ENCODE assay signal across 2 cellular contexts in the genomic region with DNA sequence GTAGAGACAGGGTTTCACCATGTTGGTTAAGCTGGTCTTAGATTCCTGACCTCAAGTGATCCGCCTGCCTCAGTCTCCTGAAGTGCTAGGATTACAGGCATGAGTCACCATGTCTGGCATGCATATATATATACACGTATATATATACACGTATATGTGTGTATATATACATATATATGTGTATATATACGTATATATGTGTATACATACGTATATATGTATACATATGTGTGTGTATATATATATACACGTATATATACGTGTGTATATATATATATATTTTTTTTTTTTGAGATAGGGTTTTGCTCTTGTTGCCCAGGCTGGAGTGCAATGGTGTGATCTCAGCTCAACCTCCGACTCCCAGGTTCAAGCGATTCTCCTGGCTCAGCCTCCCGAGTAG.
A peak's percentile ranks its signal among the peaks of the same experiment; 100 is the strongest.
TF ChIP-seq lines count a peak whose summit lies in the region.

No MANE protein-coding gene starts in this region.

TF ChIP-seq in IMR-90, 13 proteins besides CTCF, POLR2A, EP300 and RAD21:
- no peak for TF ChIP-seq MAFK (IDR thresholded peaks at IDR 0.05; ENCODE audit: low read depth, low read length)
- no peak for TF ChIP-seq BHLHE40 (IDR thresholded peaks at IDR 0.05; ENCODE audit: low read depth, low read length)
- no peak for TF ChIP-seq SMC3 (IDR thresholded peaks at IDR 0.05; ENCODE audit: low read depth, low read length)
- no peak for TF ChIP-seq RFX5 (IDR thresholded peaks at IDR 0.05; ENCODE audit: low read depth, low read length)
- TF ChIP-seq NFE2L2 (IDR thresholded peaks at IDR 0.05; ENCODE audit: low read depth, low read length), result no peak
- no peak for TF ChIP-seq RCOR1 (IDR thresholded peaks at IDR 0.05; ENCODE audit: insufficient replicate concordance, low read length)
- TF ChIP-seq FOS (IDR thresholded peaks at IDR 0.05; ENCODE audit: low read depth, low read length), result no peak
- TF ChIP-seq, protein P1, sequence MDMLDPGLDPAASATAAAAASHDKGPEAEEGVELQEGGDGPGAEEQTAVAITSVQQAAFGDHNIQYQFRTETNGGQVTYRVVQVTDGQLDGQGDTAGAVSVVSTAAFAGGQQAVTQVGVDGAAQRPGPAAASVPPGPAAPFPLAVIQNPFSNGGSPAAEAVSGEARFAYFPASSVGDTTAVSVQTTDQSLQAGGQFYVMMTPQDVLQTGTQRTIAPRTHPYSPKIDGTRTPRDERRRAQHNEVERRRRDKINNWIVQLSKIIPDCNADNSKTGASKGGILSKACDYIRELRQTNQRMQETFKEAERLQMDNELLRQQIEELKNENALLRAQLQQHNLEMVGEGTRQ (IDR thresholded peaks at IDR 0.05; ENCODE audit: low read depth, low read length), result no peak
- TF ChIP-seq CHD1 (IDR thresholded peaks at IDR 0.05; ENCODE audit: low read depth, low read length), result no peak
- no peak for TF ChIP-seq MXI1 (IDR thresholded peaks at IDR 0.05; ENCODE audit: borderline replicate concordance, low read depth, low read length)
- TF ChIP-seq MAZ (IDR thresholded peaks at IDR 0.05; ENCODE audit: borderline replicate concordance, low read depth, low read length), result no peak
- TF ChIP-seq, protein P2, sequence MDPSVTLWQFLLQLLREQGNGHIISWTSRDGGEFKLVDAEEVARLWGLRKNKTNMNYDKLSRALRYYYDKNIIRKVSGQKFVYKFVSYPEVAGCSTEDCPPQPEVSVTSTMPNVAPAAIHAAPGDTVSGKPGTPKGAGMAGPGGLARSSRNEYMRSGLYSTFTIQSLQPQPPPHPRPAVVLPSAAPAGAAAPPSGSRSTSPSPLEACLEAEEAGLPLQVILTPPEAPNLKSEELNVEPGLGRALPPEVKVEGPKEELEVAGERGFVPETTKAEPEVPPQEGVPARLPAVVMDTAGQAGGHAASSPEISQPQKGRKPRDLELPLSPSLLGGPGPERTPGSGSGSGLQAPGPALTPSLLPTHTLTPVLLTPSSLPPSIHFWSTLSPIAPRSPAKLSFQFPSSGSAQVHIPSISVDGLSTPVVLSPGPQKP (IDR thresholded peaks at IDR 0.05; ENCODE audit: borderline replicate concordance, low read depth, low read length), result no peak
- no peak for TF ChIP-seq CEBPB (IDR thresholded peaks at IDR 0.05; ENCODE audit: low read depth, low read length)

TF ChIP-seq in K562, 482 proteins besides CTCF, POLR2A, EP300 and RAD21:
- TF ChIP-seq NFIX (CRISPR knock-in tag; IDR thresholded peaks at IDR 0.05; ENCODE audit: low read depth) (peak; percentile 67), ZNF175 (CRISPR knock-in tag; IDR thresholded peaks at IDR 0.05; ENCODE audit: low read depth) (no peak), ZNF449 (CRISPR knock-in tag; IDR thresholded peaks at IDR 0.05) (peak; percentile 84), MTF1 (CRISPR knock-in tag; IDR thresholded peaks at IDR 0.05; ENCODE audit: borderline replicate concordance) (peak; percentile 85; the same call in 1 of the 2 replicates), PPARD (CRISPR knock-in tag; IDR thresholded peaks at IDR 0.05) (0 out of 2 replicates have a peak, but pooled peaks have one; percentile 36), ZNF140 (CRISPR knock-in tag; IDR thresholded peaks at IDR 0.05) (peak; percentile 83), SNAPC5 (CRISPR knock-in tag; IDR thresholded peaks at IDR 0.05) (no peak), ZNF79 (CRISPR knock-in tag; IDR thresholded peaks at IDR 0.05; ENCODE audit: low read depth) (0 out of 2 replicates have a peak, but pooled peaks have one; percentile 30), ZNF408 (CRISPR knock-in tag; IDR thresholded peaks at IDR 0.05; ENCODE audit: low read depth) (peak; percentile 77; the same call in 1 of the 2 replicates), ZNF707 (CRISPR knock-in tag; conservative IDR thresholded peaks at IDR 0.05) (peak; percentile 70; the same call in 1 of the 2 replicates), GABPB2 (CRISPR knock-in tag; conservative IDR thresholded peaks at IDR 0.05) (0 out of 2 replicates have a peak, but pooled peaks have one; percentile 25), KLF1 (tag; IDR thresholded peaks at IDR 0.05) (no peak)
- TF ChIP-seq, protein P3, sequence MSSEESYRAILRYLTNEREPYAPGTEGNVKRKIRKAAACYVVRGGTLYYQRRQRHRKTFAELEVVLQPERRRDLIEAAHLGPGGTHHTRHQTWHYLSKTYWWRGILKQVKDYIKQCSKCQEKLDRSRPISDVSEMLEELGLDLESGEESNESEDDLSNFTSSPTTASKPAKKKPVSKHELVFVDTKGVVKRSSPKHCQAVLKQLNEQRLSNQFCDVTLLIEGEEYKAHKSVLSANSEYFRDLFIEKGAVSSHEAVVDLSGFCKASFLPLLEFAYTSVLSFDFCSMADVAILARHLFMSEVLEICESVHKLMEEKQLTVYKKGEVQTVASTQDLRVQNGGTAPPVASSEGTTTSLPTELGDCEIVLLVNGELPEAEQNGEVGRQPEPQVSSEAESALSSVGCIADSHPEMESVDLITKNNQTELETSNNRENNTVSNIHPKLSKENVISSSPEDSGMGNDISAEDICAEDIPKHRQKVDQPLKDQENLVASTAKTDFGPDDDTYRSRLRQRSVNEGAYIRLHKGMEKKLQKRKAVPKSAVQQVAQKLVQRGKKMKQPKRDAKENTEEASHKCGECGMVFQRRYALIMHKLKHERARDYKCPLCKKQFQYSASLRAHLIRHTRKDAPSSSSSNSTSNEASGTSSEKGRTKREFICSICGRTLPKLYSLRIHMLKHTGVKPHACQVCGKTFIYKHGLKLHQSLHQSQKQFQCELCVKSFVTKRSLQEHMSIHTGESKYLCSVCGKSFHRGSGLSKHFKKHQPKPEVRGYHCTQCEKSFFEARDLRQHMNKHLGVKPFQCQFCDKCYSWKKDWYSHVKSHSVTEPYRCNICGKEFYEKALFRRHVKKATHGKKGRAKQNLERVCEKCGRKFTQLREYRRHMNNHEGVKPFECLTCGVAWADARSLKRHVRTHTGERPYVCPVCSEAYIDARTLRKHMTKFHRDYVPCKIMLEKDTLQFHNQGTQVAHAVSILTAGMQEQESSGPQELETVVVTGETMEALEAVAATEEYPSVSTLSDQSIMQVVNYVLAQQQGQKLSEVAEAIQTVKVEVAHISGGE (CRISPR knock-in tag; IDR thresholded peaks at IDR 0.05), result peak in 1 of 3 experiments; percentile 55; a peak in 1 of 6 replicates
- TF ChIP-seq, protein P4, sequence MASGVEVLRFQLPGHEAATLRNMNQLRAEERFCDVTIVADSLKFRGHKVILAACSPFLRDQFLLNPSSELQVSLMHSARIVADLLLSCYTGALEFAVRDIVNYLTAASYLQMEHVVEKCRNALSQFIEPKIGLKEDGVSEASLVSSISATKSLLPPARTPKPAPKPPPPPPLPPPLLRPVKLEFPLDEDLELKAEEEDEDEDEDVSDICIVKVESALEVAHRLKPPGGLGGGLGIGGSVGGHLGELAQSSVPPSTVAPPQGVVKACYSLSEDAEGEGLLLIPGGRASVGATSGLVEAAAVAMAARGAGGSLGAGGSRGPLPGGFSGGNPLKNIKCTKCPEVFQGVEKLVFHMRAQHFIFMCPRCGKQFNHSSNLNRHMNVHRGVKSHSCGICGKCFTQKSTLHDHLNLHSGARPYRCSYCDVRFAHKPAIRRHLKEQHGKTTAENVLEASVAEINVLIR (CRISPR knock-in tag; IDR thresholded peaks at IDR 0.05), result no peak
- TF ChIP-seq, protein P5, sequence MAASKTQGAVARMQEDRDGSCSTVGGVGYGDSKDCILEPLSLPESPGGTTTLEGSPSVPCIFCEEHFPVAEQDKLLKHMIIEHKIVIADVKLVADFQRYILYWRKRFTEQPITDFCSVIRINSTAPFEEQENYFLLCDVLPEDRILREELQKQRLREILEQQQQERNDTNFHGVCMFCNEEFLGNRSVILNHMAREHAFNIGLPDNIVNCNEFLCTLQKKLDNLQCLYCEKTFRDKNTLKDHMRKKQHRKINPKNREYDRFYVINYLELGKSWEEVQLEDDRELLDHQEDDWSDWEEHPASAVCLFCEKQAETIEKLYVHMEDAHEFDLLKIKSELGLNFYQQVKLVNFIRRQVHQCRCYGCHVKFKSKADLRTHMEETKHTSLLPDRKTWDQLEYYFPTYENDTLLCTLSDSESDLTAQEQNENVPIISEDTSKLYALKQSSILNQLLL (CRISPR knock-in tag; IDR thresholded peaks at IDR 0.05; ENCODE audit: borderline replicate concordance), result peak; percentile 92; the same call in 1 of the 2 replicates
- TF ChIP-seq, protein P6, sequence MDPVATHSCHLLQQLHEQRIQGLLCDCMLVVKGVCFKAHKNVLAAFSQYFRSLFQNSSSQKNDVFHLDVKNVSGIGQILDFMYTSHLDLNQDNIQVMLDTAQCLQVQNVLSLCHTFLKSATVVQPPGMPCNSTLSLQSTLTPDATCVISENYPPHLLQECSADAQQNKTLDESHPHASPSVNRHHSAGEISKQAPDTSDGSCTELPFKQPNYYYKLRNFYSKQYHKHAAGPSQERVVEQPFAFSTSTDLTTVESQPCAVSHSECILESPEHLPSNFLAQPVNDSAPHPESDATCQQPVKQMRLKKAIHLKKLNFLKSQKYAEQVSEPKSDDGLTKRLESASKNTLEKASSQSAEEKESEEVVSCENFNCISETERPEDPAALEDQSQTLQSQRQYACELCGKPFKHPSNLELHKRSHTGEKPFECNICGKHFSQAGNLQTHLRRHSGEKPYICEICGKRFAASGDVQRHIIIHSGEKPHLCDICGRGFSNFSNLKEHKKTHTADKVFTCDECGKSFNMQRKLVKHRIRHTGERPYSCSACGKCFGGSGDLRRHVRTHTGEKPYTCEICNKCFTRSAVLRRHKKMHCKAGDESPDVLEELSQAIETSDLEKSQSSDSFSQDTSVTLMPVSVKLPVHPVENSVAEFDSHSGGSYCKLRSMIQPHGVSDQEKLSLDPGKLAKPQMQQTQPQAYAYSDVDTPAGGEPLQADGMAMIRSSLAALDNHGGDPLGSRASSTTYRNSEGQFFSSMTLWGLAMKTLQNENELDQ (CRISPR knock-in tag; IDR thresholded peaks at IDR 0.05; ENCODE audit: borderline replicate concordance), result no peak
- TF ChIP-seq, protein P7, sequence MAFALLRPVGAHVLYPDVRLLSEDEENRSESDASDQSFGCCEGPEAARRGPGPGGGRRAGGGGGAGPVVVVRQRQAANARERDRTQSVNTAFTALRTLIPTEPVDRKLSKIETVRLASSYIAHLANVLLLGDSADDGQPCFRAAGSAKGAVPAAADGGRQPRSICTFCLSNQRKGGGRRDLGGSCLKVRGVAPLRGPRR (CRISPR knock-in tag; IDR thresholded peaks at IDR 0.05), result 0 out of 2 replicates have a peak, but pooled peaks have one; percentile 19
